ENCODE assay signal across 19 cellular contexts in genomic region chr2:2933421-2933820, GRCh38.
"Had no signal": no experiment of that assay in that cellular context is flagged by ENCODE, and none has a peak within 500 bp of the region (broad histone marks: within the 10 kb centered on the region; RNA-seq: fewer than 3 reads in every experiment).

No MANE protein-coding gene starts in this region.

- H3K27me3 Mint-ChIP-seq: activated CD4-positive, alpha-beta memory T cell treated with anti-CD3 and anti-CD28 coated beads, Interleukin-2, amount 10 ng/mL, durations not matched to agents 7 days and 5 days had no signal

- ATAC-seq: esophagus mucosa; gastroesophageal sphincter; heart right ventricle; naive thymus-derived CD8-positive, alpha-beta T cell had no signal

- H3K27ac Mint-ChIP-seq: activated B cell treated with CpG ODN at 0.5 μM for 24 hours; activated CD4-positive, alpha-beta memory T cell treated with anti-CD3 and anti-CD28 coated beads, Interleukin-2, amount 10 ng/mL, durations not matched to agents 7 days and 5 days; immature natural killer cell; naive thymus-derived CD8-positive, alpha-beta T cell; T-helper 2 cell treated with Interferon-gamma antibody and Interleukin-4, amounts not matched to agents 5 μg/mL and 100 μg/mL, for 36 hours had no signal

- H3K36me3 Mint-ChIP-seq: immature natural killer cell had no signal

- H3K4me3 Mint-ChIP-seq: activated B cell treated with CpG ODN at 0.5 μM for 24 hours; activated CD4-positive, alpha-beta memory T cell treated with anti-CD3 and anti-CD28 coated beads, Interleukin-2, amount 10 ng/mL, durations not matched to agents 7 days and 5 days; immature natural killer cell; naive thymus-derived CD8-positive, alpha-beta T cell; T-helper 2 cell treated with Interferon-gamma antibody and Interleukin-4, amounts not matched to agents 5 μg/mL and 100 μg/mL, for 36 hours had no signal

- H3K4me1 Mint-ChIP-seq: activated B cell treated with CpG ODN at 0.5 μM for 24 hours; activated CD4-positive, alpha-beta memory T cell treated with anti-CD3 and anti-CD28 coated beads, Interleukin-2, amount 10 ng/mL, durations not matched to agents 7 days and 5 days; immature natural killer cell had no signal

- DNase-seq: activated B cell treated with CpG ODN at 0.5 μM for 24 hours; activated CD4-positive, alpha-beta memory T cell treated with anti-CD3 and anti-CD28 coated beads, Interleukin-2, amount 10 ng/mL, durations not matched to agents 7 days and 5 days; activated CD4-positive, alpha-beta T cell treated with anti-CD3 and anti-CD28 coated beads for 4 hours; activated effector memory CD4-positive, alpha-beta T cell treated with Interleukin-2 at 50 U/mL for 16 hours; activated naive CD4-positive, alpha-beta T cell treated with anti-CD3 and anti-CD28 coated beads, Interleukin-2, amount 50 U/mL, for 16 hours; activated T-cell treated with anti-CD3 and anti-CD28 coated beads, Interleukin-2, amount 50 U/mL, for 48 hours; cerebellar nuclear complex; cortex of kidney; effector CD4-positive, alpha-beta T cell; heart right ventricle; immature natural killer cell; naive thymus-derived CD8-positive, alpha-beta T cell; nucleus accumbens; stimulated activated CD8-positive, alpha-beta memory T cell treated with anti-CD3 and anti-CD28 coated beads, Interleukin-4, amount 100 ng/mL, for 48 hours; stimulated activated naive CD4-positive, alpha-beta T cell; thyroid gland had no signal
